Comparison of ENCODE assay signal across 7 cellular contexts in genomic region chr9:128946945-128947422, GRCh38. TPM values are rescaled to one million over a fixed set of nuclear protein-coding genes. Genes with fewer than 3 reads are reported as not detected.
DNase-seq lines count a peak whose midpoint lies in the region; ATAC-seq and TF ChIP-seq lines count a peak whose summit lies in the region.

No MANE protein-coding gene starts in this region.

- WGBS in right lobe of liver (ENCODE audit: insufficient coverage, low coverage, low lambda C conversion rate, missing lambda C conversion rate) = 0% methylated on average over 7 of the region's 31 CpGs

- H3K36me3 ChIP-seq in RWPE2 (ENCODE audit: low read depth) (peaks cover 30% of the 10 kb centered on the region), right lobe of liver (peaks cover 0 to 7% (median 0%) of the 10 kb centered on the region in 4 donors)

- peaks cover 20% of the 10 kb centered on the region for H3K4me1 Mint-ChIP-seq in dendritic cell treated with granulocyte-macrophage colony-stimulating factor and Interleukin-4, amounts not matched to agents 40 ng/mL and 50 ng/mL, for 4 days (ENCODE audit: low read depth)

- H3K4me1 ChIP-seq in RWPE2 (ENCODE audit: insufficient read depth, poor library complexity, severe bottlenecking) (no peaks in the 10 kb centered on the region), right lobe of liver (peaks cover 0 to 25% (median 6%) of the 10 kb centered on the region in 4 donors)

- H3K36me3 Mint-ChIP-seq in dendritic cell treated with granulocyte-macrophage colony-stimulating factor and Interleukin-4, amounts not matched to agents 40 ng/mL and 50 ng/mL, for 4 days (ENCODE audit: low read depth) = peaks cover 54% of the 10 kb centered on the region

- no peak for TF ChIP-seq POLR2A in right lobe of liver (IDR thresholded peaks at IDR 0.05)

- H3K27ac Mint-ChIP-seq in dendritic cell treated with granulocyte-macrophage colony-stimulating factor and Interleukin-4, amounts not matched to agents 40 ng/mL and 50 ng/mL, for 4 days = peak overlapping the region; percentile 90

- no peaks in the 10 kb centered on the region for H3K27me3 Mint-ChIP-seq in dendritic cell treated with granulocyte-macrophage colony-stimulating factor and Interleukin-4, amounts not matched to agents 40 ng/mL and 50 ng/mL, for 4 days

- peak; percentile 30 for ATAC-seq in HG02642 (IDR thresholded peaks at IDR 0.05; ENCODE audit: poor library complexity, unreplicated experiment)
- peak; percentile 37 for ATAC-seq in RWPE2 (ENCODE audit: low read depth)
- ATAC-seq in right lobe of liver = peak; percentile 39 to 55 (median 49)

- no peaks in the 10 kb centered on the region for H3K27me3 ChIP-seq in RWPE2 (ENCODE audit: insufficient read depth, poor library complexity, severe bottlenecking)
- H3K27me3 ChIP-seq in right lobe of liver = no peaks in the 10 kb centered on the region

- H3K27ac ChIP-seq in RWPE2 (ENCODE audit: poor library complexity, severe bottlenecking) = peak overlapping the region; percentile 86
- H3K27ac ChIP-seq in right lobe of liver = peak overlapping the region; percentile 28 to 93 (median 76)
- peak overlapping the region; percentile 75 for H3K27ac ChIP-seq in temporal lobe (ENCODE audit: low read depth, low read length)

- no peaks in the 10 kb centered on the region for H3K9me3 ChIP-seq in RWPE2 (ENCODE audit: severe bottlenecking)
- no peaks in the 10 kb centered on the region for H3K9me3 ChIP-seq in right lobe of liver

- H3K9me3 Mint-ChIP-seq in dendritic cell treated with granulocyte-macrophage colony-stimulating factor and Interleukin-4, amounts not matched to agents 40 ng/mL and 50 ng/mL, for 4 days = no peaks in the 10 kb centered on the region

- H3K4me3 Mint-ChIP-seq in dendritic cell treated with granulocyte-macrophage colony-stimulating factor and Interleukin-4, amounts not matched to agents 40 ng/mL and 50 ng/mL, for 4 days = peak overlapping the region; percentile 94

- intact Hi-C loops in dendritic cell treated with granulocyte-macrophage colony-stimulating factor and Interleukin-4, amounts not matched to agents 40 ng/mL and 50 ng/mL, for 4 days (cut with micrococcal nuclease) = loop anchor here (10.0 kb wide), 1 partner anchor 62 kb away; the partner anchor contains the start of genes KYAT1 and LRRC8A
- intact Hi-C loops in right lobe of liver (cut with DNase I) = no loop called here

- no peak for TF ChIP-seq CTCF in GM12864 (IDR thresholded peaks at IDR 0.05; ENCODE audit: low read depth, low read length, missing control alignments)
- TF ChIP-seq CTCF in RWPE2 (IDR thresholded peaks at IDR 0.05; ENCODE audit: poor library complexity, severe bottlenecking) = no peak
- no peak for TF ChIP-seq CTCF in right lobe of liver (IDR thresholded peaks at IDR 0.05)

- H3K4me3 ChIP-seq in GM12864 (ENCODE audit: low read depth, low read length) (peak overlapping the region; percentile 98), RWPE2 (ENCODE audit: severe bottlenecking) (peak overlapping the region; percentile 69), right lobe of liver (peak overlapping the region; percentile 86 to 96 (median 95))

- DNase-seq in GM12864 (ENCODE audit: low read depth) = no peak
- DNase-seq in RWPE2 (ENCODE audit: low spot score) = no peak
- peak in 2 of 3 donors; percentile 65 to 71 for DNase-seq in right lobe of liver
- DNase-seq in GDM1 (lab: John Stamatoyannopoulos, UW) = no peak

RNA-seq across cellular contexts. Expression of gene DOLK, which starts 0.4 kb away (rescaled TPM):
- total RNA-seq in right lobe of liver (10 to 100 TPM in 2 of 6 experiments, 1 to 10 TPM in 4; 6.6 to 17.3 (median 8.4) TPM), temporal lobe (7.1 TPM)

RNA-seq across cellular contexts. Expression of gene NUP188, which starts 0.5 kb away (rescaled TPM):
- total RNA-seq in right lobe of liver = 10 to 100 TPM; 10.5 to 18.7 (median 15.6) TPM
- 24.8 TPM for total RNA-seq in temporal lobe

RNA-seq across cellular contexts. Expression of gene PHYHD1, which starts 26.2 kb away (rescaled TPM):
- total RNA-seq in right lobe of liver (10 to 100 TPM; 14.0 to 69.7 (median 38.2) TPM), temporal lobe (1.2 TPM)

Comparison
In these comparisons a context has a peak if more than half of its experiments do, and no peak if none do; other contexts are left out.
1. DNase-seq: peak in right lobe of liver (2 of 3); none in GM12864 (single experiment), RWPE2 (single experiment) and GDM1 (single experiment).
2. Peak in every context shown above with its lines, with median percentiles within 50 percentile points of each other: H3K4me3 ChIP-seq, ATAC-seq and H3K27ac ChIP-seq.